In the genomic region with DNA sequence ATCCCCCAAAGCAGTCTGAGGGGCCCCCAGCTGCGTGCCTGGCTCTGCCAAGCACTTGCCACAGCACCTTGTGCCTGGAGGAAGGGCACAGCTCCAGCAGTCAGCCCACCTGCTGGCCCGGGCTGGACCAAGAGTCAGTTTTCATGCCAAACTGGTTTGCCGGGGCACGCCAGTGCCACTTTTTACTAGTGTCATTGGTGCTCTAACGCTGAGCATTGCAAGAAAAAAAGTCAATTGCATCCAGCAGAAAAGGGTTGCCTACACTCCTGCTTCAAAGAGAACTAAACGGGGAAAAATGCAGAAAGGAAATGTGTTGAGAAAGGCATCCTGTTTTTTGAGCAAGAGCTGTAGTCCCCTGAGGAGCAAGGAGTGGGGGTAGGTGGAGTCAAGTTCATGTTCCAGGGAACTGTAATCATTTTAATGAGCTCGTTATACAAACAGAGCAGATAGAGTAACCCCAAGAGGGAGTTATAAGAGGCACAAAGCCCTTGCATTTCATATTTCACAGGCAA, we compare ENCODE assay signal across 11 cellular contexts.
A peak's percentile ranks its signal among the peaks of the same experiment; 100 is the strongest.
DNase-seq lines count a peak whose midpoint lies in the region; ATAC-seq and TF ChIP-seq lines count a peak whose summit lies in the region.
"Had no signal": no experiment of that assay in that cellular context is flagged by ENCODE, and none has a peak within 500 bp of the region (broad histone marks: within the 10 kb centered on the region; RNA-seq: fewer than 3 reads in every experiment).

No MANE protein-coding gene starts in this region.

- no peak overlapping the region for H2BK12ac ChIP-seq in neuronal stem cell (ENCODE audit: low read length)

- WGBS in neuronal stem cell (ENCODE audit: extremely low coverage in 2 of 2, insufficient read length in 2 of 2, insufficient replicate concordance in 1 of 2), 2 donors: no CpG with 5 or more reads among the region's 7 CpGs

- H3K9me3 Mint-ChIP-seq in activated T-cell treated with anti-CD3 and anti-CD28 coated beads, Interleukin-2, amount 50 U/mL, for 24 hours: peaks cover 4% of the 10 kb centered on the region

- no peak overlapping the region for H3K4me2 ChIP-seq in neuronal stem cell (ENCODE audit: insufficient read depth, low read length, poor library complexity, severe bottlenecking)

- no peaks in the 10 kb centered on the region for H3K36me3 Mint-ChIP-seq in activated T-cell treated with anti-CD3 and anti-CD28 coated beads, Interleukin-2, amount 50 U/mL, for 24 hours (ENCODE audit: low read depth)

- no peaks in the 10 kb centered on the region for H3K4me1 Mint-ChIP-seq in activated T-cell treated with anti-CD3 and anti-CD28 coated beads, Interleukin-2, amount 50 U/mL, for 24 hours (ENCODE audit: low read depth)

- H3K4me3 ChIP-seq in colonic mucosa (no peak overlapping the region), neuronal stem cell (ENCODE audit: low read length in 2 of 2) (no peak overlapping the region)

- no peak overlapping the region for H3K14ac ChIP-seq in neuronal stem cell (ENCODE audit: low read length)

- H3K4me1 ChIP-seq in colonic mucosa (no peaks in the 10 kb centered on the region), neuronal stem cell (ENCODE audit: control insufficient read depth in 2 of 2, insufficient read depth in 1 of 2, low read depth in 1 of 2, low read length in 2 of 2) (peaks cover 2 to 4% of the 10 kb centered on the region in 2 donors)

- no peak for ATAC-seq in HG02870 (IDR thresholded peaks at IDR 0.05; ENCODE audit: unreplicated experiment)
- no peak for ATAC-seq in HG03460 (IDR thresholded peaks at IDR 0.05; ENCODE audit: unreplicated experiment)

- peaks cover 34% of the 10 kb centered on the region for H3K27me3 Mint-ChIP-seq in activated T-cell treated with anti-CD3 and anti-CD28 coated beads, Interleukin-2, amount 50 U/mL, for 24 hours

- H3K36me3 ChIP-seq in colonic mucosa (no peaks in the 10 kb centered on the region), neuronal stem cell (replicated peaks in 1 of 2; ENCODE audit: control insufficient read depth in 2 of 2, insufficient read depth in 2 of 2, low read length in 2 of 2) (peaks cover 6 to 7% of the 10 kb centered on the region in 2 donors)

- no peak overlapping the region for H3K9ac ChIP-seq in colonic mucosa (ENCODE audit: low read depth in 2 of 2, low read length in 2 of 2)
- H3K9ac ChIP-seq in neuronal stem cell (ENCODE audit: low read depth, low read length, poor library complexity): no peak overlapping the region

- H2BK15ac ChIP-seq in neuronal stem cell (ENCODE audit: low read length): peak overlapping the region; percentile 3

- no peak overlapping the region for H3K18ac ChIP-seq in neuronal stem cell (ENCODE audit: low read length)

- DNase-seq in DMS79 (lab: John Stamatoyannopoulos, UW) (peak; percentile 98), NCI-H1436 treated with DMSO at 0.1 percent for 48 hours (lab: John Stamatoyannopoulos, UW) (peak; percentile 53), colonic mucosa (peak; percentile 21), neuronal stem cell (ENCODE audit: low spot score) (no peak), COLO668 (lab: John Stamatoyannopoulos, UW; ENCODE audit: unreplicated experiment) (no peak)
- DNase-seq in activated T-cell treated with anti-CD3 and anti-CD28 coated beads, Interleukin-2, amount 50 U/mL, for 24 hours: no peak
- DNase-seq: activated T-cell treated with anti-CD3 and anti-CD28 coated beads, Interleukin-2, amount 50 U/mL, for 48 hours; caudate nucleus; midbrain had no signal

- no peak overlapping the region for H2AFZ ChIP-seq in neuronal stem cell (ENCODE audit: low read length)

- no peak overlapping the region for H4K91ac ChIP-seq in neuronal stem cell (ENCODE audit: low read depth, low read length, poor library complexity)

- H4K8ac ChIP-seq in neuronal stem cell (ENCODE audit: low read depth, low read length): no peak overlapping the region

- no peak overlapping the region for H3K23ac ChIP-seq in neuronal stem cell (ENCODE audit: low read depth, low read length, poor library complexity)

- intact Hi-C loops in colonic mucosa (cut with DNase I): no loop called here

- no peak overlapping the region for H3K4me3 Mint-ChIP-seq in activated T-cell treated with anti-CD3 and anti-CD28 coated beads, Interleukin-2, amount 50 U/mL, for 24 hours

- no peaks in the 10 kb centered on the region for H3K79me1 ChIP-seq in neuronal stem cell (ENCODE audit: low read depth, low read length)

- H2BK5ac ChIP-seq in neuronal stem cell (ENCODE audit: low read length): no peak overlapping the region

- no peaks in the 10 kb centered on the region for H3K9me3 ChIP-seq in colonic mucosa
- no peaks in the 10 kb centered on the region for H3K9me3 ChIP-seq in neuronal stem cell (replicated peaks in 1 of 2; ENCODE audit: control insufficient read depth in 2 of 2, insufficient read depth in 1 of 2, low read depth in 1 of 2, low read length in 2 of 2)

- H3K27ac Mint-ChIP-seq in activated T-cell treated with anti-CD3 and anti-CD28 coated beads, Interleukin-2, amount 50 U/mL, for 24 hours: no peak overlapping the region

- H2AK5ac ChIP-seq in neuronal stem cell (ENCODE audit: low read depth, low read length): no peak overlapping the region

- H3K27me3 ChIP-seq in colonic mucosa: no peaks in the 10 kb centered on the region
- no peaks in the 10 kb centered on the region for H3K27me3 ChIP-seq in neuronal stem cell (ENCODE audit: control insufficient read depth in 3 of 3, insufficient read depth in 3 of 3, low read depth in 1 of 3, low read length in 3 of 3)

- H3K4ac ChIP-seq in neuronal stem cell (ENCODE audit: low read length): no peak overlapping the region

- H3K27ac ChIP-seq in colonic mucosa (no peak overlapping the region), neuronal stem cell (replicated peaks; ENCODE audit: low read length) (no peak overlapping the region)

- H2BK120ac ChIP-seq in neuronal stem cell (ENCODE audit: low read depth, low read length): no peak overlapping the region

- TF ChIP-seq CTCF in colonic mucosa (IDR thresholded peaks at IDR 0.05): no peak

Comparison
In these comparisons a context has a peak if more than half of its experiments do, and no peak if none do; other contexts are left out.
1. DNase-seq: peak in DMS79 (single experiment), NCI-H1436 treated with DMSO at 0.1 percent for 48 hours (single experiment) and colonic mucosa (single experiment); none in neuronal stem cell (single experiment), activated T-cell treated with anti-CD3 and anti-CD28 coated beads, Interleukin-2, amount 50 U/mL, for 24 hours (single experiment) and COLO668 (single experiment).